ENCODE assay signal across 21 cellular contexts in the genomic region with DNA sequence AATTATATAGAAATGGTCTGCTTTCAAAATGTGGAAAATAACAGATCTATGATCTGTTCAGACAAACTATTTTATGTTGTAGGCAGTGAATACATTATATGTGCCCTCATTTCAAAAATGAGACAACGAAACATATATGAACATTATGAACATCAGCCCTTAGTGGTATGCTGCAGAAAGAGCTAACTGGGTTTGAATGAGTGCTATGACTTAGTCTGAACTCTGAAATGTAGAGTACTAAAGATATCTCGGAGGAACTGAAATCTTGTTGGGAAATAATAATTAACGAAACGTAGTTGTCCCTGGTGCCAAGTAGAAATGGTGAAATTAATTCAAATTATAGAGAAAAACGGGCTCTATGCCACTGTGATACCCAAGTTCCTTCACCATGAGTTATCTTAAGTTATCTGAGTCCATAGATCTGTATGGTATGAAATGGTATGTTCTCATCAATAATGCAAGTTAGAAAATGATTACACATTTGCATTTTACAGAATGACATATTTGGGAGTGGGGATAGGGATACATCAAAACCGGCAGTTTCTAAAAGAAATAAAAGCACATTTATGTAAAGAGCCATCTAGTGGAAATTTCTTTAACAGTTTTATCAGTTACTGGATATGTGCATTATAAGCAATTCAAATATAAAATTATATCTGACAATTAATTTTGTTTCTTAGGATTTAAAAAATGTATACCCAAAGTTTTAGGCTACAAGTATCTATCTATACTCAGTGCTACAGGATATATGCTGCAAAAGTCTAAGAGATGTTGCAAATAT. TPM values are rescaled to one million over a fixed set of nuclear protein-coding genes. Genes with fewer than 3 reads are reported as not detected.
A peak's percentile ranks its signal among the peaks of the same experiment; 100 is the strongest.
DNase-seq lines count a peak whose midpoint lies in the region; ATAC-seq, FAIRE-seq and TF ChIP-seq lines count a peak whose summit lies in the region.
"Had no signal": no experiment of that assay in that cellular context is flagged by ENCODE, and none has a peak within 500 bp of the region (broad histone marks: within the 10 kb centered on the region; RNA-seq: fewer than 3 reads in every experiment).

No MANE protein-coding gene starts in this region.

- no peak overlapping the region for H3K9ac ChIP-seq in mesendoderm (ENCODE audit: low read length)

- no peak for ATAC-seq in HG02973 (IDR thresholded peaks at IDR 0.05; ENCODE audit: unreplicated experiment)
- ATAC-seq: GM23338; naive thymus-derived CD4-positive, alpha-beta T cell had no signal

- H2BK120ac ChIP-seq in mesendoderm (ENCODE audit: low read depth, low read length) = no peak overlapping the region

- H2BK15ac ChIP-seq in mesendoderm (replicated peaks; ENCODE audit: low read depth) = no peak overlapping the region

- WGBS in mesendoderm (ENCODE audit: extremely low coverage, insufficient coverage, low lambda C conversion rate) = 100% methylated on average over 3 of the region's 6 CpGs

- H3K4ac ChIP-seq in mesendoderm (ENCODE audit: low read depth, low read length) = no peak overlapping the region

- H3K27ac ChIP-seq in RWPE1 (no peak overlapping the region), mesendoderm (ENCODE audit: low read depth, low read length) (no peak overlapping the region)

- no peak overlapping the region for H3K18ac ChIP-seq in mesendoderm (ENCODE audit: low read length)

- FAIRE-seq in frontal cortex (lab: Jason Lieb, UNC) = peak; percentile 31

- DNase-seq in AG10803 (ENCODE audit: low read depth) (no peak), HCEC 1CT (peak; percentile 7), RWPE1 (ENCODE audit: low spot score) (no peak), frontal cortex (ENCODE audit: low spot score in 2 of 2) (no peak), dedifferentiated amniotic fluid mesenchymal stem cell (ENCODE audit: extremely low spot score) (no peak), NCI-H1105 (lab: John Stamatoyannopoulos, UW) (no peak), mesendoderm (no peak)
- DNase-seq: activated CD4-positive, alpha-beta T cell treated with anti-CD3 and anti-CD28 coated beads, Interleukin-2, amount 10 ng/mL, durations not matched to agents 24 days and 14 days; activated T-cell treated with anti-CD3 and anti-CD28 coated beads, Interleukin-2, amount 50 U/mL, for 24 hours; CD4-positive, alpha-beta memory T cell; naive thymus-derived CD4-positive, alpha-beta T cell; NCI-H1048; NCI-H2171 treated with DMSO at 0.1 percent for 48 hours had no signal

- no peaks in the 10 kb centered on the region for H3K79me2 ChIP-seq in mesendoderm (ENCODE audit: control insufficient read depth, insufficient read depth, low read length)

- H3K4me2 ChIP-seq in mesendoderm (ENCODE audit: low read length) = no peak overlapping the region
- H3K4me2 ChIP-seq: GM23338 had no signal

- CTCF ChIA-PET in RWPE1 (lab: Yijun Ruan, JAX) = no interaction called here

- no peaks in the 10 kb centered on the region for H3K79me1 ChIP-seq in mesendoderm (ENCODE audit: low read length)

- H3K4me3 ChIP-seq in AG10803 (ENCODE audit: low read length) (no peak overlapping the region), mesendoderm (ENCODE audit: low read length) (no peak overlapping the region)
- H3K4me3 ChIP-seq: GM23338 had no signal

- no peak overlapping the region for H4K5ac ChIP-seq in mesendoderm (ENCODE audit: low read length)

- H3K23ac ChIP-seq in mesendoderm (ENCODE audit: low read length) = no peak overlapping the region

- no peaks in the 10 kb centered on the region for H3K36me3 ChIP-seq in mesendoderm (ENCODE audit: control insufficient read depth, insufficient read depth, low read length)

- POLR2A ChIA-PET in RWPE1 (lab: Yijun Ruan, JAX; ENCODE audit: low non-redundant PET) = no interaction called here

- TF ChIP-seq CTCF in AG10803 (conservative IDR thresholded peaks at IDR 0.05; ENCODE audit: low read length) = peak; percentile 20
- peak; percentile 26; the same call in 1 of the 2 replicates for TF ChIP-seq CTCF in RWPE1 (conservative IDR thresholded peaks at IDR 0.05; ENCODE audit: low read depth)

- no peak overlapping the region for H2AK5ac ChIP-seq in mesendoderm (ENCODE audit: low read length)

- no peaks in the 10 kb centered on the region for H3K27me3 ChIP-seq in mesendoderm (ENCODE audit: insufficient read depth, low read length, poor library complexity)

- H4K8ac ChIP-seq in mesendoderm (ENCODE audit: low read depth, low read length) = no peak overlapping the region

- no peaks in the 10 kb centered on the region for H3K4me1 ChIP-seq in mesendoderm (ENCODE audit: control insufficient read depth, low read depth, low read length)

- no peak overlapping the region for H3K56ac ChIP-seq in mesendoderm (ENCODE audit: low read length)

- H2BK5ac ChIP-seq in mesendoderm (ENCODE audit: low read length) = no peak overlapping the region

RNA-seq across cellular contexts. Expression of a gene that starts 26.7 kb away (rescaled TPM):
- 0.82 TPM for total RNA-seq in frontal cortex
- polyA plus RNA-seq in mesendoderm (2013, experiment 1 of 2) = 0.06 TPM
- polyA plus RNA-seq in mesendoderm (2013, experiment 2 of 2) = 0.04 TPM
- total RNA-seq: activated CD4-positive, alpha-beta T cell treated with anti-CD3 and anti-CD28 coated beads, Interleukin-2, amount 10 ng/mL, durations not matched to agents 24 days and 14 days; CD4-positive, alpha-beta memory T cell; G401; GM23338; HT1080; liver; naive thymus-derived CD4-positive, alpha-beta T cell; T-helper 1 cell treated with Interleukin-12 subunit alpha and Interleukin-12 subunit beta and Interleukin-4 antibody, amounts not matched to agents 30 ng/mL and 1 ng/mL, for 36 hours had no signal
- polyA plus RNA-seq: adipose tissue, esophagus, GM23338, liver had no signal

RNA-seq across cellular contexts. Expression of a gene that starts 26.7 kb away (rescaled TPM):
- 8.2 TPM for total RNA-seq in frontal cortex
- polyA plus RNA-seq in mesendoderm (2013, experiment 1 of 2) = 11.7 TPM
- 11.5 TPM for polyA plus RNA-seq in mesendoderm (2013, experiment 2 of 2)
